8 cellular contexts compared by ENCODE assay signal in the genomic region with DNA sequence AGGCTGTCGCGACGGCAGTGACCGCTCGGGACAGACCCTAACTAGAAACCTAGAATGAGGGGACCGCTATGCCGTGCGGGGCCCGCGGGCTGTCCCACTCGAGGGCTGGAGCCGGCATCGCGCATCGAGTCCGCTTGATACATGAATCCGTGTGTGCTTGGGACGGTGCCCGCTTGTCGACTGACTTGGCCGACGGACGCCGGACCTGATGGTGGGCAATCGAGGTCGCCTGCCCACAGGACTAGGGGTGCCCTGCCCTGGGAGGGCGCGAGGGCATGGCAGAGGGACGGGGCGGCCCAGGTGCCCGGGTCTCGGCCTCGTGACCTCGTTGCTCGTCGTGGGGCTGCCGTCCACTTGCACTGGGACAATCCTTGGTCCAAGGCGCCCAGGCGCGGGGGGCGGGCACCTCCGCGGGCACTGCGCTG. TPM values are rescaled to one million over a fixed set of nuclear protein-coding genes. Genes with fewer than 3 reads are reported as not detected.
DNase-seq lines count a peak whose midpoint lies in the region; ATAC-seq and TF ChIP-seq lines count a peak whose summit lies in the region.

No MANE protein-coding gene starts in this region.

- no peaks in the 10 kb centered on the region for H3K9me3 ChIP-seq in HUES64 (ENCODE audit: insufficient read depth, low read depth, low read length)
- no peaks in the 10 kb centered on the region for H3K9me3 ChIP-seq in heart left ventricle

- peak overlapping the region; percentile 80 for H3K4me3 ChIP-seq in HUES64 (ENCODE audit: low read length)
- peak overlapping the region; percentile 1 to 99 (median 94) for H3K4me3 ChIP-seq in heart left ventricle
- peak overlapping the region; percentile 64 for H3K4me3 ChIP-seq in skeletal muscle cell (ENCODE audit: low read depth, low read length)

- no peak for TF ChIP-seq CTCF in heart left ventricle (IDR thresholded peaks at IDR 0.05)

- peaks cover 28% of the 10 kb centered on the region for H3K36me3 ChIP-seq in HUES64 (ENCODE audit: insufficient read depth, low read length)
- H3K36me3 ChIP-seq in heart left ventricle, result peaks cover 0 to 16% (median 12%) of the 10 kb centered on the region in 9 donors

- peak; percentile 1 for ATAC-seq in GM18511 (IDR thresholded peaks at IDR 0.05; ENCODE audit: unreplicated experiment)
- peak in 1 of 4 donors; percentile 0 for ATAC-seq in heart left ventricle
- ATAC-seq in HG02759 (IDR thresholded peaks at IDR 0.05; ENCODE audit: unreplicated experiment), result no peak
- no peak for ATAC-seq in GM21529 (IDR thresholded peaks at IDR 0.05; ENCODE audit: unreplicated experiment)

- WGBS in HUES64, result under 1% methylated on average over 44 of the region's 44 CpGs
- WGBS in heart left ventricle, 4 donors, result 3 to 8% (median 6%) methylated on average over 8 to 44 of the region's 44 CpGs; no CpG with 5 or more reads in 1 of the 4 donors

- H3K4me1 ChIP-seq in HUES64 (ENCODE audit: insufficient read depth, low read length) (peaks cover 11% of the 10 kb centered on the region; the same call in 1 of the 2 replicates), heart left ventricle (peaks cover 6 to 46% (median 32%) of the 10 kb centered on the region in 12 donors)

- DNase-seq in activated naive CD4-positive, alpha-beta T cell treated with Interleukin-2 at 50 U/mL for 16 hours, result peak; percentile 63
- DNase-seq in heart left ventricle (peak in 1 of 5 donors; percentile 83), skeletal muscle cell (ENCODE audit: low read depth) (no peak), NCI-H524 (lab: John Stamatoyannopoulos, UW) (no peak)

- no peaks in the 10 kb centered on the region for H3K27me3 ChIP-seq in HUES64 (ENCODE audit: insufficient read depth, low read length)
- no peaks in the 10 kb centered on the region for H3K27me3 ChIP-seq in heart left ventricle

- intact Hi-C loops in heart left ventricle (cut with DNase I), result loop anchor here in 5 of 10 donors (1.0 to 5.0 kb wide), 7 partner anchors 27 to 93 kb away; a partner anchor contains a TSS

- TF ChIP-seq POLR2A in heart left ventricle (IDR thresholded peaks at IDR 0.05), result no peak

- peak overlapping the region; percentile 99 for H3K27ac ChIP-seq in HUES64 (ENCODE audit: low read depth, low read length)
- peak overlapping the region; percentile 94 to 100 (median 99) for H3K27ac ChIP-seq in heart left ventricle

- H3K9ac ChIP-seq in HUES64 (ENCODE audit: low read depth, low read length), result peak overlapping the region; percentile 99

RNA-seq across cellular contexts. Expression of a gene that starts 0.7 kb away (rescaled TPM):
- polyA plus RNA-seq in HUES64 (2013, experiment 1 of 2), result 1,960 TPM
- 2,220 TPM for polyA plus RNA-seq in HUES64 (2013, experiment 2 of 2)
- 100 to 1,000 TPM; 143 to 409 (median 200) TPM for total RNA-seq in heart left ventricle
- polyA plus RNA-seq in heart left ventricle, result 100 to 1,000 TPM; 403 to 707 TPM
